Comparison of ENCODE assay signal across 16 cellular contexts in genomic region chr6:106104476-106104875, GRCh38.
"Had no signal": no experiment of that assay in that cellular context is flagged by ENCODE, and none has a peak within 500 bp of the region (broad histone marks: within the 10 kb centered on the region; RNA-seq: fewer than 3 reads in every experiment).

No MANE protein-coding gene starts in this region.

- H3K4me3 Mint-ChIP-seq: nephron had no signal

- H3K27ac ChIP-seq: tibial nerve, vagina had no signal

- FAIRE-seq: small intestine, TTC549 had no signal

- ATAC-seq: left lobe of liver had no signal

- H3K36me3 ChIP-seq: breast epithelium had no signal

- H3K4me3 ChIP-seq: tibial nerve had no signal

- H3K9me3 ChIP-seq: breast epithelium, tibial nerve, vagina had no signal

- H3K9me3 Mint-ChIP-seq: activated B cell treated with CpG ODN at 0.5 μM for 24 hours; nephron; stimulated activated memory B cell treated with anti-CD40 and anti-IgM and Interleukin-4, amounts not matched to agents 10 μg/mL and 1 μg/mL and 100 μg/mL, for 72 hours had no signal

- DNase-seq: activated B cell treated with CpG ODN at 0.5 μM for 24 hours; activated naive CD4-positive, alpha-beta T cell; aorta; foreskin melanocyte; head of caudate nucleus; islet precursor cell; occipital lobe; right cardiac atrium had no signal

- H3K27me3 Mint-ChIP-seq: activated B cell treated with CpG ODN at 0.5 μM for 24 hours; stimulated activated memory B cell treated with anti-CD40 and anti-IgM and Interleukin-4, amounts not matched to agents 10 μg/mL and 1 μg/mL and 100 μg/mL, for 72 hours had no signal

- H3K27ac Mint-ChIP-seq: nephron had no signal

- H3K27me3 ChIP-seq: breast epithelium, tibial nerve, vagina had no signal

- H3K4me1 ChIP-seq: breast epithelium had no signal
